Comparison of ENCODE assay signal across 8 cellular contexts in the genomic region with DNA sequence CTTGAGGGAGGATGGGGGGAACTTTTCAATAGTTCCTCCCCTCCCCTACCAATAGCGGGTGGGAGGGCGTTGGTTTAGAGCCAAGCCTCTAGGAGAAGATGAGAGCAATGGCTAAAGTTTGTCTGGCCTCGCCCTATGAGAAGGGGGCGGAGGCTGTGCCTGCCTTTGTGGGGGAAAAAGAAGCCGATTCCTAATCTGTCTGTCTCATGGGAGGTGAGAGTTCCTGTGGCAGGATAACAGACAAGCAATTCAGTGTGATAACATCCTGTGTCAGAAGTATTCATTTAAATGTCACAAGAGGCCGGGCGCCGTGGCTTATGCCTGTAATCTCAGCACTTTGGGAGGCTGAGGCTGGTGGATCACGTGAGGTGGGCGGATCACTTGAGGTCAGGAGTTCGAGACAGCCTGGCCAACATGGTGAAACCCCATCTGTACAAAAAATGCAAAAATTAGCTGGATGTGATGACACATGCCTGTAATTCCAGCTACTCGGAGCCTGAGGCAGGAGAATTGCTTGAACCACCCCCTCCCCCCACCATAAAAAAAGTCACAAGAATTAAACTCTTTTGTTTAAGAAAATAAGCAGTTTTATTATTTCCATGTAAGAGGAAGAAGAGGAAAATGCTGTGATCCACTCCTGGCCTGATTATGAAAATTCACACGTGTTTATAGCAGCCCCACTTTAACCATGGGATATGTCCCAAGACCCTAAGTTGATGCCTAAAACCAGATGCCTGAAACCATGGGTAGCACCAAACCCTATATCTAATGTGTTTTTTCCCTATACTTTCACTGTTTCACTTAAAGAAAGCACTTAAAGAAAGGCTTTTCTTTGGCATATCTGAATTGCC. TPM values are rescaled to one million over a fixed set of nuclear protein-coding genes. Genes with fewer than 3 reads are reported as not detected.
DNase-seq lines count a peak whose midpoint lies in the region; ATAC-seq and TF ChIP-seq lines count a peak whose summit lies in the region.

No MANE protein-coding gene starts in this region.

- H3K4me3 ChIP-seq in lung = peak overlapping the region; percentile 9

- H3K27ac ChIP-seq in lung (ENCODE audit: low read depth in 1 of 2, low read length in 1 of 2) = peak overlapping the region; percentile 85 to 92

- ATAC-seq in GM18868 (IDR thresholded peaks at IDR 0.05; ENCODE audit: unreplicated experiment) (peak; percentile 51), lung (ENCODE audit: insufficient read depth, low FRiP score) (peak; percentile 10), HG02970 (IDR thresholded peaks at IDR 0.05; ENCODE audit: low FRiP score, unreplicated experiment) (no peak)
- peak; percentile 54 for ATAC-seq in central memory CD8-positive, alpha-beta T cell (replicated peaks; ENCODE audit: extremely low read depth, poor library complexity, severe bottlenecking)

- peaks cover 68% of the 10 kb centered on the region for H3K36me3 Mint-ChIP-seq in central memory CD8-positive, alpha-beta T cell (ENCODE audit: insufficient read depth)

- peak; percentile 95 for DNase-seq in HT1080 (ENCODE audit: low read depth)
- DNase-seq in activated CD4-positive, CD25-positive, alpha-beta regulatory T cell (lab: John Stamatoyannopoulos, UW) = peak; percentile 61 to 72 (median 68)
- peak; percentile 71 to 85 for DNase-seq in central memory CD8-positive, alpha-beta T cell (ENCODE audit: low spot score in 2 of 2)
- peak; percentile 79 for DNase-seq in lung (ENCODE audit: low spot score)
- peak; percentile 75 for DNase-seq in stimulated activated CD8-positive, alpha-beta memory T cell treated with anti-CD3 and anti-CD28 coated beads, Interleukin-12 subunit alpha, Interleukin-12 subunit beta, amount 100 ng/mL, for 24 hours (ENCODE audit: extremely low read depth)
- DNase-seq in NCI-H524 treated with DMSO at 0.1 percent for 48 hours (lab: John Stamatoyannopoulos, UW) = no peak

- H3K4me1 Mint-ChIP-seq in central memory CD8-positive, alpha-beta T cell = peaks cover 74% of the 10 kb centered on the region

- H3K27me3 Mint-ChIP-seq in central memory CD8-positive, alpha-beta T cell = no peaks in the 10 kb centered on the region

- 5 to 11% methylated on average over 13 of the region's 13 CpGs for WGBS in lung, 2 donors

- no peaks in the 10 kb centered on the region for H3K9me3 ChIP-seq in lung (ENCODE audit: control insufficient read depth in 2 of 2, insufficient read depth in 1 of 2, low read length in 1 of 2)

- peaks cover 0 to 4% of the 10 kb centered on the region in 2 donors for H3K36me3 ChIP-seq in lung (ENCODE audit: control insufficient read depth in 2 of 2, insufficient read depth in 2 of 2, low read length in 2 of 2)

- peak overlapping the region; percentile 99 for H3K27ac Mint-ChIP-seq in central memory CD8-positive, alpha-beta T cell (ENCODE audit: low read depth)

- no peaks in the 10 kb centered on the region for H3K9me3 Mint-ChIP-seq in central memory CD8-positive, alpha-beta T cell

- H3K27me3 ChIP-seq in lung (ENCODE audit: control insufficient read depth, insufficient read depth) = no peaks in the 10 kb centered on the region

- peaks cover 0 to 10% of the 10 kb centered on the region in 2 donors for H3K4me1 ChIP-seq in lung (ENCODE audit: control insufficient read depth in 2 of 2, insufficient read depth in 2 of 2, low read length in 2 of 2)

- no peak for TF ChIP-seq CTCF in lung (IDR thresholded peaks at IDR 0.05; ENCODE audit: control extremely low read depth, extremely low read depth)

- peak overlapping the region; percentile 99 for H3K4me3 Mint-ChIP-seq in central memory CD8-positive, alpha-beta T cell

RNA-seq across cellular contexts. Expression of gene SLFN5, which starts 1.7 kb away (rescaled TPM):
- 12.3 and 13.0 TPM in 2 replicates for total RNA-seq in HT1080 (2014; rRNA removed; shearing (Covaris generic))
- polyA plus RNA-seq in HT1080 (2015; cell fraction: cytosol; rRNA removed) = 17.9 and 26.1 TPM in 2 replicates
- 58.2 and 63.8 TPM in 2 replicates for polyA plus RNA-seq in HT1080 (2015; cell fraction: nucleus; rRNA removed)
- 10 to 100 TPM; 42.4 to 51.7 TPM for total RNA-seq in lung
- 10 to 100 TPM in 1 of 2 donors, 1 to 10 TPM in 1; 8.5 to 19.2 TPM for polyA plus RNA-seq in lung

RNA-seq across cellular contexts. Expression of gene SLC35G3, which starts 50.4 kb away (rescaled TPM):
- not detected in 2 replicates for total RNA-seq in HT1080 (2014; rRNA removed; shearing (Covaris generic))
- polyA plus RNA-seq in HT1080 (2015; cell fraction: cytosol; rRNA removed) = not detected in 2 replicates
- not detected in 2 replicates for polyA plus RNA-seq in HT1080 (2015; cell fraction: nucleus; rRNA removed)
- not detected for total RNA-seq in lung
- polyA plus RNA-seq in lung = under 1 TPM in 1 of 2 donors, not detected in 1; 0.04 TPM
